8 cellular contexts compared by ENCODE assay signal in genomic region chr16:4426722-4427372, GRCh38. TPM values are rescaled to one million over a fixed set of nuclear protein-coding genes. Genes with fewer than 3 reads are reported as not detected.
DNase-seq lines count a peak whose midpoint lies in the region; ATAC-seq and TF ChIP-seq lines count a peak whose summit lies in the region.

No MANE protein-coding gene starts in this region.

- H3K27me3 Mint-ChIP-seq in stimulated activated naive CD8-positive, alpha-beta T cell treated with anti-CD3 and anti-CD28 coated beads, Interleukin-15, Interleukin-2, amounts not matched to agents 100 ng/mL and 50 ng/mL, for 24 hours = no peaks in the 10 kb centered on the region
- peaks cover 4% of the 10 kb centered on the region for H3K27me3 Mint-ChIP-seq in brain

- DNase-seq in stimulated activated naive CD8-positive, alpha-beta T cell treated with anti-CD3 and anti-CD28 coated beads, Interleukin-15, Interleukin-2, amounts not matched to agents 100 U/mL and 50 U/mL, for 24 hours = no peak
- no peak for DNase-seq in mesendoderm
- no peak for DNase-seq in vagina (ENCODE audit: extremely low spot score in 2 of 2)
- no peak for DNase-seq in NCI-H1092 (lab: John Stamatoyannopoulos, UW)
- DNase-seq in OCI-M2 (lab: John Stamatoyannopoulos, UW; ENCODE audit: unreplicated experiment) = no peak
- no peak for DNase-seq in NCI-H748 treated with DMSO at 0.1 percent for 48 hours (lab: John Stamatoyannopoulos, UW)

- no peak overlapping the region for H3K18ac ChIP-seq in mesendoderm (ENCODE audit: low read length)

- H3K36me3 Mint-ChIP-seq in stimulated activated naive CD8-positive, alpha-beta T cell treated with anti-CD3 and anti-CD28 coated beads, Interleukin-15, Interleukin-2, amounts not matched to agents 100 ng/mL and 50 ng/mL, for 24 hours (ENCODE audit: low read depth) = peaks cover 35% of the 10 kb centered on the region
- H3K36me3 Mint-ChIP-seq in brain = peaks cover 30% of the 10 kb centered on the region

- intact Hi-C loops in vagina (cut with DNase I) = no loop called here

- H2AK5ac ChIP-seq in mesendoderm (ENCODE audit: low read length) = no peak overlapping the region

- no peaks in the 10 kb centered on the region for H3K27me3 ChIP-seq in mesendoderm (ENCODE audit: insufficient read depth, low read length, poor library complexity)
- no peaks in the 10 kb centered on the region for H3K27me3 ChIP-seq in vagina

- H2BK15ac ChIP-seq in mesendoderm (replicated peaks; ENCODE audit: low read depth) = no peak overlapping the region

- peak overlapping the region; percentile 71 for H3K4me3 ChIP-seq in mesendoderm (ENCODE audit: low read length)
- peak overlapping the region; percentile 58 to 78 for H3K4me3 ChIP-seq in vagina

- peak overlapping the region; percentile 85 for H3K9ac ChIP-seq in mesendoderm (ENCODE audit: low read length)

- WGBS in mesendoderm (ENCODE audit: extremely low coverage, insufficient coverage, low lambda C conversion rate) = no CpG with 5 or more reads among the region's 12 CpGs

- H4K5ac ChIP-seq in mesendoderm (ENCODE audit: low read length) = no peak overlapping the region

- H2BK5ac ChIP-seq in mesendoderm (ENCODE audit: low read length) = no peak overlapping the region

- peaks cover 35% of the 10 kb centered on the region for H3K4me1 Mint-ChIP-seq in stimulated activated naive CD8-positive, alpha-beta T cell treated with anti-CD3 and anti-CD28 coated beads, Interleukin-15, Interleukin-2, amounts not matched to agents 100 ng/mL and 50 ng/mL, for 24 hours (ENCODE audit: low read depth)
- H3K4me1 Mint-ChIP-seq in brain = peaks cover 29% of the 10 kb centered on the region

- TF ChIP-seq CTCF in brain (conservative IDR thresholded peaks at IDR 0.05) (no peak), vagina (IDR thresholded peaks at IDR 0.05) (no peak)

- peak overlapping the region; percentile 99 for H3K56ac ChIP-seq in mesendoderm (ENCODE audit: low read length)

- peak overlapping the region; percentile 93 for H3K4me2 ChIP-seq in mesendoderm (ENCODE audit: low read length)

- peaks cover 17% of the 10 kb centered on the region for H3K79me1 ChIP-seq in mesendoderm (ENCODE audit: low read length)

- H3K9me3 ChIP-seq in vagina = no peaks in the 10 kb centered on the region

- H3K27ac ChIP-seq in mesendoderm (ENCODE audit: low read depth, low read length) = no peak overlapping the region
- H3K27ac ChIP-seq in vagina = peak overlapping the region; percentile 87

- H3K36me3 ChIP-seq in mesendoderm (ENCODE audit: control insufficient read depth, insufficient read depth, low read length) (no peaks in the 10 kb centered on the region), vagina (peaks cover 0 to 9% of the 10 kb centered on the region in 2 donors)

- no peak overlapping the region for H2BK120ac ChIP-seq in mesendoderm (ENCODE audit: low read depth, low read length)

- H3K4ac ChIP-seq in mesendoderm (ENCODE audit: low read depth, low read length) = no peak overlapping the region

- no peak overlapping the region for H3K23ac ChIP-seq in mesendoderm (ENCODE audit: low read length)

- peaks cover 25% of the 10 kb centered on the region for H3K79me2 ChIP-seq in mesendoderm (ENCODE audit: control insufficient read depth, insufficient read depth, low read length)

- TF ChIP-seq POLR2A in vagina (IDR thresholded peaks at IDR 0.05) = no peak

- H4K8ac ChIP-seq in mesendoderm (ENCODE audit: low read depth, low read length) = no peak overlapping the region

- H3K4me1 ChIP-seq in mesendoderm (ENCODE audit: control insufficient read depth, low read depth, low read length) (peaks cover 3% of the 10 kb centered on the region), vagina (peaks cover 23% of the 10 kb centered on the region)

- H3K9me3 Mint-ChIP-seq in stimulated activated naive CD8-positive, alpha-beta T cell treated with anti-CD3 and anti-CD28 coated beads, Interleukin-15, Interleukin-2, amounts not matched to agents 100 ng/mL and 50 ng/mL, for 24 hours = no peaks in the 10 kb centered on the region
- peaks cover 0 to 3% (median 0%) of the 10 kb centered on the region in 5 experiments for H3K9me3 Mint-ChIP-seq in brain

- no peak for ATAC-seq in stimulated activated naive CD8-positive, alpha-beta T cell treated with anti-CD3 and anti-CD28 coated beads, Interleukin-15, Interleukin-2, amounts not matched to agents 100 U/mL and 50 U/mL, for 24 hours

- H3K4me3 Mint-ChIP-seq in stimulated activated naive CD8-positive, alpha-beta T cell treated with anti-CD3 and anti-CD28 coated beads, Interleukin-15, Interleukin-2, amounts not matched to agents 100 ng/mL and 50 ng/mL, for 24 hours = peak overlapping the region; percentile 98
- peak overlapping the region; percentile 97 to 100 (median 98) for H3K4me3 Mint-ChIP-seq in brain

- peak overlapping the region; percentile 99 for H3K27ac Mint-ChIP-seq in stimulated activated naive CD8-positive, alpha-beta T cell treated with anti-CD3 and anti-CD28 coated beads, Interleukin-15, Interleukin-2, amounts not matched to agents 100 ng/mL and 50 ng/mL, for 24 hours
- peak overlapping the region; percentile 90 to 100 (median 100) for H3K27ac Mint-ChIP-seq in brain

RNA-seq across cellular contexts. Expression of gene DNAJA3, which starts 1.2 kb away (rescaled TPM):
- 43.8 TPM for polyA plus RNA-seq in brain (ENCODE audit: insufficient read depth, low read depth, low replicate concordance)
- 53.2 TPM for polyA plus RNA-seq in mesendoderm (2013, experiment 1 of 2)
- polyA plus RNA-seq in mesendoderm (2013, experiment 2 of 2) = 52.7 TPM
- 33.6 TPM for total RNA-seq in vagina

RNA-seq across cellular contexts. Expression of gene CORO7, which starts 10.5 kb away (rescaled TPM):
- polyA plus RNA-seq in brain (ENCODE audit: insufficient read depth, low read depth, low replicate concordance) = 87.6 TPM
- 8.8 TPM for polyA plus RNA-seq in mesendoderm (2013, experiment 1 of 2)
- 9.0 TPM for polyA plus RNA-seq in mesendoderm (2013, experiment 2 of 2)
- total RNA-seq in vagina = 30.9 TPM

RNA-seq across cellular contexts. Expression of gene NMRAL1, which starts 47.6 kb away (rescaled TPM):
- 116 TPM for polyA plus RNA-seq in brain (ENCODE audit: insufficient read depth, low read depth, low replicate concordance)
- 67.1 TPM for polyA plus RNA-seq in mesendoderm (2013, experiment 1 of 2)
- polyA plus RNA-seq in mesendoderm (2013, experiment 2 of 2) = 67.6 TPM
- total RNA-seq in vagina = 35.6 TPM

RNA-seq across cellular contexts. Expression of gene HMOX2, which starts 49.4 kb away (rescaled TPM):
- polyA plus RNA-seq in brain (ENCODE audit: insufficient read depth, low read depth, low replicate concordance) = 123 TPM
- polyA plus RNA-seq in mesendoderm (2013, experiment 1 of 2) = 37.2 TPM
- polyA plus RNA-seq in mesendoderm (2013, experiment 2 of 2) = 36.2 TPM
- 52.8 TPM for total RNA-seq in vagina

RNA-seq across cellular contexts. Expression of gene VASN, which starts 55.2 kb away (rescaled TPM):
- polyA plus RNA-seq in brain (ENCODE audit: insufficient read depth, low read depth, low replicate concordance) = 5.0 TPM
- 6.4 TPM for polyA plus RNA-seq in mesendoderm (2013, experiment 1 of 2)
- polyA plus RNA-seq in mesendoderm (2013, experiment 2 of 2) = 6.5 TPM
- total RNA-seq in vagina = 37.6 TPM
